In the genomic region with DNA sequence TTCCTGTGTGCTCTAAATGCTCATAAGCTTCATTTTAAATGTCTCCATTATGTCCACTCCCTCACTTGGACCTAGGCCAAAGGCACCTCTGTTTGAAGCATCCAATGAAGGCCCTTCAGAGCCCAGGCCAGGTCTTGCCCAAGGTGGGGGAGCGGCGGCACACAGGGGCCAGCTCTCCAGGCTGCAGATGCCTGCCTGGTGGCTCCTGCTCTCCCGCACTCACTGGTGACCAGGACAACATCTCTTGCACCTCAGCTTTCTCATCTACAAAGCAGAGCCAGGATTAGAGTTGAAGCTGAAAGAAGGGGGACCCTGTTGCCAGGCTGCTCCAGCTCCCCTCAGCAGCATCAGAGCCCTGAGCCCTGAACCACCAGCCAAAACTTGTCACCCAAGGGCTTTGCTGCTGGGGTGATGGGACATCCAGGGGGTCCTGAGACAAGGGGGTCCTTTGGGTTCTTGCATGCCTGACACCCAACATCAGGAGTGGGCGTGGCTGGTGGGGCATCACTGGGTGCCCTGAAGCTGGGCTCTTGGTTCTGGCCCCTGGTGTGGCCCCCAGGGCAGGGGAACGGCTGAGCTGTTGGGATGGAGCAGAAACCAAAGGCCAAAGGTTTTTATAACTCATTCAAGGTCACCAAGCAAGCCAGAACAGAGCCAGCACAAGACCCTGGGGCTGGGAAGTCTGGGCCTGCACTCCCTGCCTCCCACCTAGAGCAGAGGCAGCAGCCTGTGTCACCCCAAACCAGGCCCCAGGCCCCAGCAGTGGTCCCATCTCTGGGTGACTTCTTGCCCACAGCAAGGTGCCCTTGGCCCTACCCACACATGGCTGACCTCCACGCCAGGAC, we compare ENCODE assay signal across 13 cellular contexts. TPM values are rescaled to one million over a fixed set of nuclear protein-coding genes. Genes with fewer than 3 reads are reported as not detected.
DNase-seq lines count a peak whose midpoint lies in the region; ATAC-seq and TF ChIP-seq lines count a peak whose summit lies in the region.
"Had no signal": no experiment of that assay in that cellular context is flagged by ENCODE, and none has a peak within 500 bp of the region (broad histone marks: within the 10 kb centered on the region; RNA-seq: fewer than 3 reads in every experiment).

No MANE protein-coding gene starts in this region.

- H3K27me3 Mint-ChIP-seq in activated CD8-positive, alpha-beta T cell treated with anti-CD3 and anti-CD28 coated beads, Interleukin-2, amount 10 ng/mL, durations not matched to agents 7 days and 5 days (ENCODE audit: low read depth): peaks cover 17% of the 10 kb centered on the region

- peak overlapping the region; percentile 91 for H3K4me2 ChIP-seq in skeletal muscle satellite cell (ENCODE audit: low read length)

- H3K4me3 Mint-ChIP-seq in activated CD8-positive, alpha-beta T cell treated with anti-CD3 and anti-CD28 coated beads, Interleukin-2, amount 10 ng/mL, durations not matched to agents 7 days and 5 days: peak overlapping the region; percentile 22

- H3K4me1 Mint-ChIP-seq in activated CD8-positive, alpha-beta T cell treated with anti-CD3 and anti-CD28 coated beads, Interleukin-2, amount 10 ng/mL, durations not matched to agents 7 days and 5 days (ENCODE audit: low read depth): peaks cover 9% of the 10 kb centered on the region

- H3K36me3 ChIP-seq in HEK293 (ENCODE audit: control insufficient read depth in 2 of 2, insufficient read depth in 1 of 2, low read length in 2 of 2) (no peaks in the 10 kb centered on the region), iPS-15b (ENCODE audit: control insufficient read depth, insufficient read depth, low read length) (peaks cover 7% of the 10 kb centered on the region), skeletal muscle satellite cell (ENCODE audit: insufficient read depth, low read length) (no peaks in the 10 kb centered on the region)

- CTCF ChIA-PET in HEK293 (lab: Yijun Ruan, JAX): no interaction called here
- CTCF ChIA-PET in activated CD8-positive, alpha-beta T cell treated with anti-CD3 and anti-CD28 coated beads, Interleukin-2, amount 10 ng/mL, durations not matched to agents 7 days and 5 days (lab: Charles Lee): interaction anchor here (0.7 to 1.8 kb wide), 4 partner anchors 14 to 114 kb away, joined by 3 to 7 read pairs (median 3); no protein-coding TSS in a partner anchor

- no peaks in the 10 kb centered on the region for H3K9me3 Mint-ChIP-seq in activated CD8-positive, alpha-beta T cell treated with anti-CD3 and anti-CD28 coated beads, Interleukin-2, amount 10 ng/mL, durations not matched to agents 7 days and 5 days (ENCODE audit: insufficient read depth)

- H3K27ac ChIP-seq in HEK293 (ENCODE audit: extremely low read depth, low read depth, low read length): no peak overlapping the region
- H3K27ac ChIP-seq: body of pancreas had no signal

- H3K9ac ChIP-seq in iPS-15b (ENCODE audit: low read depth, low read length) (no peak overlapping the region), skeletal muscle satellite cell (ENCODE audit: low read depth, low read length) (no peak overlapping the region)

- H3K27ac Mint-ChIP-seq in activated CD8-positive, alpha-beta T cell treated with anti-CD3 and anti-CD28 coated beads, Interleukin-2, amount 10 ng/mL, durations not matched to agents 7 days and 5 days: no peak overlapping the region

- H3K4me3 ChIP-seq in HEK293 (ENCODE audit: low read depth, low read length) (no peak overlapping the region), iPS-15b (ENCODE audit: low read depth, low read length) (peak overlapping the region; percentile 72), skeletal muscle satellite cell (ENCODE audit: low read length) (no peak overlapping the region)
- H3K4me3 ChIP-seq: body of pancreas had no signal

- no peaks in the 10 kb centered on the region for H3K9me3 ChIP-seq in HEK293 (ENCODE audit: control insufficient read depth, insufficient read depth, low read depth, low read length)
- H3K9me3 ChIP-seq in iPS-15b (ENCODE audit: control insufficient read depth, insufficient read depth, low read length): no peaks in the 10 kb centered on the region
- H3K9me3 ChIP-seq in skeletal muscle satellite cell (replicated peaks; ENCODE audit: low read length): no peaks in the 10 kb centered on the region
- H3K9me3 ChIP-seq: body of pancreas had no signal

- H3K36me3 Mint-ChIP-seq in activated CD8-positive, alpha-beta T cell treated with anti-CD3 and anti-CD28 coated beads, Interleukin-2, amount 10 ng/mL, durations not matched to agents 7 days and 5 days (ENCODE audit: low read depth): no peaks in the 10 kb centered on the region

- POLR2A ChIA-PET in HEK293 (lab: Yijun Ruan, JAX): no interaction called here
- POLR2A ChIA-PET in activated CD8-positive, alpha-beta T cell treated with anti-CD3 and anti-CD28 coated beads, Interleukin-2, amount 10 ng/mL, durations not matched to agents 7 days and 5 days (lab: Charles Lee): interaction anchor here (1.6 kb wide), 1 partner anchor 23 kb away, joined by 4 read pairs; no protein-coding TSS in a partner anchor

- TF ChIP-seq CTCF in HEK293 (tag by site-specific recombination; IDR thresholded peaks at IDR 0.05): no peak

- H3K27me3 ChIP-seq in iPS-15b (ENCODE audit: control insufficient read depth, insufficient read depth, low read length) (no peaks in the 10 kb centered on the region), skeletal muscle satellite cell (ENCODE audit: control insufficient read depth, insufficient read depth, low read length) (peaks cover 6% of the 10 kb centered on the region)

- ATAC-seq in activated CD8-positive, alpha-beta T cell treated with anti-CD3 and anti-CD28 coated beads, Interleukin-2, amount 10 ng/mL, durations not matched to agents 7 days and 5 days: no peak
- no peak for ATAC-seq in HG02884 (IDR thresholded peaks at IDR 0.05; ENCODE audit: unreplicated experiment)
- ATAC-seq in GM19351 (IDR thresholded peaks at IDR 0.05; ENCODE audit: unreplicated experiment): no peak
- ATAC-seq: body of pancreas had no signal

- peaks cover 2% of the 10 kb centered on the region; the same call in 1 of the 2 replicates for H3K4me1 ChIP-seq in HEK293 (ENCODE audit: control insufficient read depth, insufficient read depth, low read length)
- peaks cover 3% of the 10 kb centered on the region for H3K4me1 ChIP-seq in iPS-15b (ENCODE audit: control insufficient read depth, insufficient read depth, low read length)
- peaks cover 14% of the 10 kb centered on the region for H3K4me1 ChIP-seq in skeletal muscle satellite cell (ENCODE audit: control insufficient read depth, insufficient read depth, low read length)

- DNase-seq in activated CD8-positive, alpha-beta T cell treated with anti-CD3 and anti-CD28 coated beads, Interleukin-2, amount 10 ng/mL, durations not matched to agents 7 days and 5 days: no peak
- DNase-seq in NCI-H1417 treated with DMSO at 0.1 percent for 48 hours (lab: John Stamatoyannopoulos, UW): no peak
- no peak for DNase-seq in cortex of kidney (lab: John Stamatoyannopoulos, UW)
- DNase-seq: body of pancreas; DMS79; mammary epithelial cell; NCI-H446 treated with DMSO at 0.1 percent for 48 hours; stimulated activated CD4-positive, alpha-beta T cell treated with anti-CD3 and anti-CD28 coated beads, Interleukin-12 subunit alpha, Interleukin-12 subunit beta, amount 100 ng/mL, for 4 hours had no signal

TF ChIP-seq in HEK293, 187 proteins besides CTCF, POLR2A, EP300 and RAD21:
- TF ChIP-seq, protein P1, sequence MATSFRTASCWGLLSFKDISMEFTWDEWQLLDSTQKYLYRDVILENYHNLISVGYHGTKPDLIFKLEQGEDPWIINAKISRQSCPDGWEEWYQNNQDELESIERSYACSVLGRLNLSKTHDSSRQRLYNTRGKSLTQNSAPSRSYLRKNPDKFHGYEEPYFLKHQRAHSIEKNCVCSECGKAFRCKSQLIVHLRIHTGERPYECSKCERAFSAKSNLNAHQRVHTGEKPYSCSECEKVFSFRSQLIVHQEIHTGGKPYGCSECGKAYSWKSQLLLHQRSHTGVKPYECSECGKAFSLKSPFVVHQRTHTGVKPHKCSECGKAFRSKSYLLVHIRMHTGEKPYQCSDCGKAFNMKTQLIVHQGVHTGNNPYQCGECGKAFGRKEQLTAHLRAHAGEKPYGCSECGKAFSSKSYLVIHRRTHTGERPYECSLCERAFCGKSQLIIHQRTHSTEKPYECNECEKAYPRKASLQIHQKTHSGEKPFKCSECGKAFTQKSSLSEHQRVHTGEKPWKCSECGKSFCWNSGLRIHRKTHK (tag by site-specific recombination; IDR thresholded peaks at IDR 0.05): no peak
- no peak for TF ChIP-seq SETDB1 (IDR thresholded peaks at IDR 0.05; ENCODE audit: insufficient read length, low read length)
- peak; percentile 30; the same call in 1 of the 2 replicates for TF ChIP-seq KLF9 (tag by site-specific recombination; IDR thresholded peaks at IDR 0.05; ENCODE audit: low read depth)
TF ChIP-seq in HEK293: peak in this region for 1.

RNA-seq across cellular contexts. Expression of gene NACAD, which starts 1.2 kb away (rescaled TPM):
- total RNA-seq in activated CD8-positive, alpha-beta T cell treated with anti-CD3 and anti-CD28 coated beads, Interleukin-2, amount 10 ng/mL, durations not matched to agents 7 days and 5 days: under 1 TPM; 0.05 to 0.16 TPM
- 0.25 and 0.44 TPM in 2 replicates for total RNA-seq in skeletal muscle satellite cell (2012; rRNA removed)

RNA-seq across cellular contexts. Expression of gene TBRG4, which starts 24.0 kb away (rescaled TPM):
- 100 to 1,000 TPM; 133 to 137 TPM for total RNA-seq in activated CD8-positive, alpha-beta T cell treated with anti-CD3 and anti-CD28 coated beads, Interleukin-2, amount 10 ng/mL, durations not matched to agents 7 days and 5 days
- 89.7 and 102 TPM in 2 replicates for total RNA-seq in skeletal muscle satellite cell (2012; rRNA removed)
